24 cellular contexts compared by ENCODE assay signal in the genomic region with DNA sequence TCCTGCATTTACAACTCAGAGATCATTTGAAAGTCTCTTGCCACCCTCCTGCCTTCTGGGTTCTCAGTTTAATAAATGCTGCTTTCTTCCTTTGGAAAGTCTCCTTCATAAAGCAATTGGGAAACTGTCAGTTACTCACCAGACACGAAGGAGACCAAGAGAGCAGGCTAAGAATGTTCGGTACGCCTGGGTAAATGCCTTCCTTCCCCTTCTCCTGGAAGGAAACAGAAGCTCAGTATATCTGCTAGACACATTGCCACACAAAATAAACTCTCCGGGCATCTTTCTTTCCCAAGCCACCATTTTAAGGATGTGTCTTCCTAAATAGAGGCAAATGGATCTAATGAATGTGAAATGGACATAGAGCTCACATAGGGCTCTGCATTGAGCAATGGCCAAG.
"Had no signal": no experiment of that assay in that cellular context is flagged by ENCODE, and none has a peak within 500 bp of the region (broad histone marks: within the 10 kb centered on the region; RNA-seq: fewer than 3 reads in every experiment).

No MANE protein-coding gene starts in this region.

- H3K27ac ChIP-seq: colonic mucosa, coronary artery, dorsolateral prefrontal cortex, epithelial cell of prostate, esophagus muscularis mucosa, esophagus squamous epithelium, foreskin keratinocyte, gastrocnemius medialis, gastroesophageal sphincter, heart left ventricle, heart right ventricle had no signal

- DNase-seq: colonic mucosa; cortex of kidney; dermis blood vessel endothelial cell; dorsolateral prefrontal cortex; effector CD4-positive, alpha-beta T cell; effector CD8-positive, alpha-beta T cell; effector memory CD4-positive, alpha-beta T cell; effector memory CD8-positive, alpha-beta T cell; endodermal cell; erythroblast; esophagus squamous epithelium; foreskin fibroblast; foreskin keratinocyte; foreskin melanocyte; gastrocnemius medialis; glutamatergic neuron; head of caudate nucleus; heart left ventricle; heart right ventricle had no signal

- H3K4me3 Mint-ChIP-seq: dendritic cell treated with granulocyte-macrophage colony-stimulating factor and Interleukin-4, amounts not matched to agents 40 ng/mL and 50 ng/mL, for 4 days; effector memory CD8-positive, alpha-beta T cell; endodermal cell had no signal

- H3K27me3 Mint-ChIP-seq: dendritic cell treated with granulocyte-macrophage colony-stimulating factor and Interleukin-4, amounts not matched to agents 40 ng/mL and 50 ng/mL, for 4 days; effector memory CD8-positive, alpha-beta T cell had no signal

- H3K4me3 ChIP-seq: colonic mucosa, coronary artery, dorsolateral prefrontal cortex, esophagus muscularis mucosa, esophagus squamous epithelium, gastrocnemius medialis, gastroesophageal sphincter, heart left ventricle, heart right ventricle had no signal

- H3K36me3 ChIP-seq: colonic mucosa, esophagus muscularis mucosa, esophagus squamous epithelium, gastrocnemius medialis, gastroesophageal sphincter, heart left ventricle, heart right ventricle had no signal

- H3K27me3 ChIP-seq: colonic mucosa, dorsolateral prefrontal cortex, esophagus muscularis mucosa, foreskin keratinocyte, gastrocnemius medialis, gastroesophageal sphincter had no signal

- H3K4me1 ChIP-seq: colonic mucosa, esophagus muscularis mucosa, esophagus squamous epithelium, foreskin keratinocyte, gastrocnemius medialis, gastroesophageal sphincter, heart left ventricle, heart right ventricle had no signal

- H3K9me3 ChIP-seq: colonic mucosa, esophagus muscularis mucosa, esophagus squamous epithelium, gastrocnemius medialis, gastroesophageal sphincter, heart left ventricle, heart right ventricle had no signal

- H3K27ac Mint-ChIP-seq: dendritic cell treated with granulocyte-macrophage colony-stimulating factor and Interleukin-4, amounts not matched to agents 40 ng/mL and 50 ng/mL, for 4 days; effector memory CD8-positive, alpha-beta T cell; endodermal cell had no signal

- H3K9me3 Mint-ChIP-seq: endodermal cell had no signal

- ATAC-seq: effector memory CD8-positive, alpha-beta T cell; foreskin keratinocyte; gastrocnemius medialis; gastroesophageal sphincter; heart left ventricle; heart right ventricle had no signal
